38 cellular contexts compared by ENCODE assay signal in genomic region chr5:80816590-80816989, GRCh38.
"Had no signal": no experiment of that assay in that cellular context is flagged by ENCODE, and none has a peak within 500 bp of the region (broad histone marks: within the 10 kb centered on the region; RNA-seq: fewer than 3 reads in every experiment).

No MANE protein-coding gene starts in this region.

- H3K36me3 ChIP-seq: breast epithelium had no signal

- H3K4me3 Mint-ChIP-seq: activated naive CD4-positive, alpha-beta T cell treated with anti-CD3 and anti-CD28 coated beads, Interleukin-2, amount 10 ng/mL, durations not matched to agents 7 days and 5 days; activated naive CD8-positive, alpha-beta T cell; activated naive CD8-positive, alpha-beta T cell treated with anti-CD3 and anti-CD28 coated beads for 36 hours; activated naive CD8-positive, alpha-beta T cell treated with anti-CD3 and anti-CD28 coated beads, Interleukin-2, amount 10 ng/mL, durations not matched to agents 7 days and 5 days; activated naive CD8-positive, alpha-beta T cell treated with anti-CD3 and anti-CD28 coated beads, Interleukin-2, amount 50 U/mL, for 24 hours; activated T-cell treated with anti-CD3 and anti-CD28 coated beads, Interleukin-2, amount 50 U/mL, for 24 hours; activated T-cell treated with anti-CD3 and anti-CD28 coated beads, Interleukin-2, amount 50 U/mL, for 4 hours; activated T-cell treated with anti-CD3 and anti-CD28 coated beads, Interleukin-2, amount 50 U/mL, for 72 hours; activated T-helper 17 cell treated with anti-CD3 and anti-CD28 coated beads, Interleukin-2, amount 50 U/mL, for 72 hours; brain; central memory CD8-positive, alpha-beta T cell had no signal

- H3K9me3 ChIP-seq: adrenal gland, ascending aorta, body of pancreas had no signal

- H3K4me3 ChIP-seq: adrenal gland, ascending aorta, body of pancreas, breast epithelium, cardiac muscle cell had no signal

- H3K27ac Mint-ChIP-seq: activated naive CD4-positive, alpha-beta T cell treated with anti-CD3 and anti-CD28 coated beads, Interleukin-2, amount 10 ng/mL, durations not matched to agents 7 days and 5 days; activated naive CD4-positive, alpha-beta T cell treated with anti-CD3 and anti-CD28 coated beads, Interleukin-2, amount 50 U/mL, for 72 hours; activated naive CD8-positive, alpha-beta T cell; activated naive CD8-positive, alpha-beta T cell treated with anti-CD3 and anti-CD28 coated beads, Interleukin-2, amount 50 U/mL, for 24 hours; activated T-cell treated with anti-CD3 and anti-CD28 coated beads, Interleukin-2, amount 50 U/mL, for 24 hours; activated T-cell treated with anti-CD3 and anti-CD28 coated beads, Interleukin-2, amount 50 U/mL, for 72 hours; activated T-helper 17 cell treated with anti-CD3 and anti-CD28 coated beads, Interleukin-2, amount 50 U/mL, for 72 hours; activated T-helper 2 cell treated with anti-CD3 and anti-CD28 coated beads, Interferon-gamma antibody, Interleukin-2, Interleukin-4, amounts not matched to agents 10 μg/mL and 5 μg/mL and 100 μg/mL, durations not matched to agents 14 hours and 24 hours and 36 hours; brain had no signal

- DNase-seq: activated effector memory CD4-positive, alpha-beta T cell treated with anti-CD3 and anti-CD28 coated beads, Interleukin-2, amount 50 U/mL, for 16 hours; activated effector memory CD4-positive, alpha-beta T cell treated with Interleukin-2 at 50 U/mL for 16 hours; activated gamma-delta T cell; activated gamma-delta T cell treated with Interleukin-2 at 50 U/mL for 16 hours; activated naive CD4-positive, alpha-beta T cell; activated naive CD4-positive, alpha-beta T cell treated with anti-CD3 and anti-CD28 coated beads, Interleukin-2, amount 10 ng/mL, durations not matched to agents 7 days and 5 days; activated naive CD4-positive, alpha-beta T cell treated with anti-CD3 and anti-CD28 coated beads, Interleukin-2, amount 50 U/mL, for 16 hours; activated naive CD4-positive, alpha-beta T cell treated with Interleukin-2 at 50 U/mL for 16 hours; activated naive CD8-positive, alpha-beta T cell treated with anti-CD3 and anti-CD28 coated beads for 36 hours; activated naive CD8-positive, alpha-beta T cell treated with anti-CD3 and anti-CD28 coated beads, Interleukin-2, amount 10 ng/mL, durations not matched to agents 7 days and 5 days; activated naive CD8-positive, alpha-beta T cell treated with anti-CD3 and anti-CD28 coated beads, Interleukin-2, amount 50 U/mL, for 24 hours; activated T-cell treated with anti-CD3 and anti-CD28 coated beads, Interleukin-2, amount 50 U/mL, for 1 hour; activated T-cell treated with anti-CD3 and anti-CD28 coated beads, Interleukin-2, amount 50 U/mL, for 24 hours; activated T-cell treated with anti-CD3 and anti-CD28 coated beads, Interleukin-2, amount 50 U/mL, for 4 hours; activated T-cell treated with anti-CD3 and anti-CD28 coated beads, Interleukin-2, amount 50 U/mL, for 48 hours; activated T-cell treated with anti-CD3 and anti-CD28 coated beads, Interleukin-2, amount 50 U/mL, for 72 hours; adrenal gland; amniotic stem cell; amygdala; anterior cingulate cortex; aorta; body of pancreas; brain microvascular endothelial cell; caudate nucleus; central memory CD4-positive, alpha-beta T cell; cerebellar nuclear complex had no signal

- H3K4me1 ChIP-seq: adrenal gland, ascending aorta, body of pancreas, breast epithelium had no signal

- FAIRE-seq: astrocyte, bronchial epithelial cell, colon had no signal

- ATAC-seq: activated naive CD4-positive, alpha-beta T cell treated with anti-CD3 and anti-CD28 coated beads, Interleukin-2, amount 50 U/mL, for 72 hours; activated naive CD8-positive, alpha-beta T cell treated with anti-CD3 and anti-CD28 coated beads, Interleukin-2, amount 50 U/mL, for 24 hours; activated T-cell treated with anti-CD3 and anti-CD28 coated beads, Interleukin-2, amount 50 U/mL, for 4 hours; activated T-cell treated with anti-CD3 and anti-CD28 coated beads, Interleukin-2, amount 50 U/mL, for 72 hours; activated T-helper 17 cell treated with anti-CD3 and anti-CD28 coated beads, Interleukin-2, amount 50 U/mL, for 72 hours; body of pancreas had no signal

- H3K27me3 Mint-ChIP-seq: activated naive CD4-positive, alpha-beta T cell treated with anti-CD3 and anti-CD28 coated beads, Interleukin-2, amount 10 ng/mL, durations not matched to agents 7 days and 5 days; activated naive CD8-positive, alpha-beta T cell; activated naive CD8-positive, alpha-beta T cell treated with anti-CD3 and anti-CD28 coated beads for 36 hours; activated naive CD8-positive, alpha-beta T cell treated with anti-CD3 and anti-CD28 coated beads, Interleukin-2, amount 10 ng/mL, durations not matched to agents 7 days and 5 days; activated naive CD8-positive, alpha-beta T cell treated with anti-CD3 and anti-CD28 coated beads, Interleukin-2, amount 50 U/mL, for 24 hours; activated T-cell treated with anti-CD3 and anti-CD28 coated beads, Interleukin-2, amount 50 U/mL, for 24 hours; activated T-helper 17 cell treated with anti-CD3 and anti-CD28 coated beads, Interleukin-2, amount 50 U/mL, for 72 hours; brain; central memory CD8-positive, alpha-beta T cell had no signal

- H3K9me3 Mint-ChIP-seq: central memory CD8-positive, alpha-beta T cell had no signal

- H3K27me3 ChIP-seq: adrenal gland, ascending aorta, body of pancreas, brain microvascular endothelial cell, breast epithelium, cardiac muscle cell had no signal

- H3K27ac ChIP-seq: adrenal gland, ascending aorta, body of pancreas, brain microvascular endothelial cell, breast epithelium, cardiac muscle cell had no signal

- H3K4me1 Mint-ChIP-seq: activated naive CD4-positive, alpha-beta T cell treated with anti-CD3 and anti-CD28 coated beads, Interleukin-2, amount 10 ng/mL, durations not matched to agents 7 days and 5 days; activated naive CD8-positive, alpha-beta T cell treated with anti-CD3 and anti-CD28 coated beads, Interleukin-2, amount 50 U/mL, for 24 hours; activated T-helper 17 cell treated with anti-CD3 and anti-CD28 coated beads, Interleukin-2, amount 50 U/mL, for 72 hours; brain had no signal
